In the genomic region with DNA sequence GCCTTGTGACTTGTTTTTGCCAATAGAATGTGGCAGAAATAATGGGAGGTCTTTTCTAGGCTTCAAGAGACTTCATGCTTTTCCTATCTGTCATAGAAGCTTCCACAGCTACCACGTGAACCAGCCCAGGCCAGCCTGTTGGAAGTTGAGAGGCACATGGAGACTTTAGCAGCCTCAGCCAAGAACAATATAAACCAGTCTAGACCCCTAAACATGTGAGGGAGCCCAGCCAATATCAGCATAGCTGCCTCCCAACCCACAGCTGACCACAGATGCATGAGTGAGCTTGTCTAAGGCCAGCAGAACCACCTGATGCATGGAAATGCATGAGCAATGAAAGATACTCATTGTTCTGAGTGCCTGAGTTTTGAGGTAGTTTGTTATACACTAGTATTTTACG, we compare ENCODE assay signal across 26 cellular contexts.
DNase-seq lines count a peak whose midpoint lies in the region; ATAC-seq and TF ChIP-seq lines count a peak whose summit lies in the region.
"Had no signal": no experiment of that assay in that cellular context is flagged by ENCODE, and none has a peak within 500 bp of the region (broad histone marks: within the 10 kb centered on the region; RNA-seq: fewer than 3 reads in every experiment).

No MANE protein-coding gene starts in this region.

- H3K27me3 ChIP-seq in AG04450 (ENCODE audit: control insufficient read depth, insufficient read depth, low read length): no peaks in the 10 kb centered on the region
- no peaks in the 10 kb centered on the region for H3K27me3 ChIP-seq in MG63
- no peaks in the 10 kb centered on the region for H3K27me3 ChIP-seq in CD4-positive, alpha-beta T cell (ENCODE audit: control insufficient read depth, insufficient read depth, low read length)
- H3K27me3 ChIP-seq: left lung, Peyer's patch, spleen, uterus had no signal

- H3K27ac ChIP-seq in AG04450 (ENCODE audit: low read depth, low read length): no peak overlapping the region
- H3K27ac ChIP-seq in CD4-positive, alpha-beta T cell (ENCODE audit: low read depth, low read length): no peak overlapping the region
- H3K27ac ChIP-seq: C4-2B, left lung, Peyer's patch, prostate gland, spleen, uterus had no signal

- H3K4me3 ChIP-seq in AG04450 (ENCODE audit: low read depth, low read length) (no peak overlapping the region), MG63 (no peak overlapping the region)
- H3K4me3 ChIP-seq: left lung, Peyer's patch, prostate gland, spleen, uterus had no signal

- H3K36me3 Mint-ChIP-seq in CD4-positive, alpha-beta T cell (ENCODE audit: low read depth): no peaks in the 10 kb centered on the region
- H3K36me3 Mint-ChIP-seq: IgD-negative memory B cell had no signal

- CTCF ChIA-PET in AG04450 (lab: Charles Lee): no interaction called here
- CTCF ChIA-PET in CD4-positive, alpha-beta T cell (lab: Charles Lee): no interaction called here

- POLR2A ChIA-PET in AG04450 (lab: Yijun Ruan, JAX): no interaction called here
- POLR2A ChIA-PET in CD4-positive, alpha-beta T cell (lab: Charles Lee): no interaction called here

- ATAC-seq in CD4-positive, alpha-beta T cell (ENCODE audit: poor library complexity): no peak
- ATAC-seq in HG03196 (IDR thresholded peaks at IDR 0.05; ENCODE audit: unreplicated experiment): no peak
- ATAC-seq: activated T-helper 17 cell treated with anti-CD3 and anti-CD28 coated beads, Interleukin-2, amount 50 U/mL, for 72 hours; left lung; SK-N-SH treated with all-trans-retinoic acid at 6 μM for 48 hours had no signal

- no peaks in the 10 kb centered on the region for H3K36me3 ChIP-seq in MG63
- H3K36me3 ChIP-seq: left lung, Peyer's patch, prostate gland, spleen, uterus had no signal

- H3K27me3 Mint-ChIP-seq in CD4-positive, alpha-beta T cell: no peaks in the 10 kb centered on the region
- H3K27me3 Mint-ChIP-seq: activated T-helper 17 cell treated with anti-CD3 and anti-CD28 coated beads, Interleukin-2, amount 50 U/mL, for 72 hours; IgD-negative memory B cell had no signal

- DNase-seq in AG04450 (ENCODE audit: low read depth, low spot score) (peak; percentile 39), MG63 (peak; percentile 27), brain pericyte (ENCODE audit: low read depth, low spot score) (peak; percentile 42), glomerular visceral epithelial cell (ENCODE audit: extremely low spot score) (peak; percentile 76), Kasumi-1 (lab: John Stamatoyannopoulos, UW) (no peak)
- DNase-seq in CD4-positive, alpha-beta T cell: no peak
- DNase-seq in activated CD4-positive, alpha-beta T cell treated with anti-CD3 and anti-CD28 coated beads, Interleukin-2, amount 50 U/mL, for 48 hours: no peak
- DNase-seq: activated CD4-positive, alpha-beta T cell treated with anti-CD3 and anti-CD28 coated beads for 4 hours; cerebellar nuclear complex; effector memory CD4-positive, alpha-beta T cell; H7; left lung; midbrain; NCI-H1930; NK-92 treated with Interleukin-12 subunit alpha and Interleukin-12 subunit beta, amount 100 ng/mL, for 24 hours; Peyer's patch; spleen; T-helper 9 cell; uterus had no signal

- TF ChIP-seq CTCF in AG04450 (IDR thresholded peaks at IDR 0.05; ENCODE audit: low read depth, low read length): no peak
- TF ChIP-seq CTCF in CD4-positive, alpha-beta T cell (IDR thresholded peaks at IDR 0.05): no peak

- no peaks in the 10 kb centered on the region for H3K4me1 Mint-ChIP-seq in CD4-positive, alpha-beta T cell (ENCODE audit: low read depth)
- H3K4me1 Mint-ChIP-seq: activated T-helper 17 cell treated with anti-CD3 and anti-CD28 coated beads, Interleukin-2, amount 50 U/mL, for 72 hours; IgD-negative memory B cell had no signal

- H3K9me3 ChIP-seq in AG04450 (ENCODE audit: control insufficient read depth, insufficient read depth, low read length): no peaks in the 10 kb centered on the region
- H3K9me3 ChIP-seq in MG63: no peaks in the 10 kb centered on the region
- H3K9me3 ChIP-seq in CD4-positive, alpha-beta T cell (ENCODE audit: control insufficient read depth, low read length): no peaks in the 10 kb centered on the region
- H3K9me3 ChIP-seq: Peyer's patch, prostate gland, uterus had no signal

- intact Hi-C loops in CD4-positive, alpha-beta T cell (cut with DNase I, micrococcal nuclease): no loop called here

- no peak overlapping the region for H3K27ac Mint-ChIP-seq in CD4-positive, alpha-beta T cell
- H3K27ac Mint-ChIP-seq: activated T-helper 17 cell treated with anti-CD3 and anti-CD28 coated beads, Interleukin-2, amount 50 U/mL, for 72 hours; IgD-negative memory B cell had no signal

- peaks cover 6% of the 10 kb centered on the region for H3K9me3 Mint-ChIP-seq in CD4-positive, alpha-beta T cell

- H3K4me3 Mint-ChIP-seq in CD4-positive, alpha-beta T cell: no peak overlapping the region
- H3K4me3 Mint-ChIP-seq: activated T-helper 17 cell treated with anti-CD3 and anti-CD28 coated beads, Interleukin-2, amount 50 U/mL, for 72 hours; IgD-negative memory B cell; neural crest cell had no signal

Comparison
In these comparisons a context has a peak if more than half of its experiments do, and no peak if none do; other contexts are left out.
1. DNase-seq: peak in AG04450 (single experiment), MG63 (single experiment), brain pericyte (single experiment) and glomerular visceral epithelial cell (single experiment); none in CD4-positive, alpha-beta T cell (0 of 10), activated CD4-positive, alpha-beta T cell treated with anti-CD3 and anti-CD28 coated beads, Interleukin-2, amount 50 U/mL, for 48 hours (0 of 2) and Kasumi-1 (0 of 2).